ENCODE assay signal across 18 cellular contexts in the genomic region with DNA sequence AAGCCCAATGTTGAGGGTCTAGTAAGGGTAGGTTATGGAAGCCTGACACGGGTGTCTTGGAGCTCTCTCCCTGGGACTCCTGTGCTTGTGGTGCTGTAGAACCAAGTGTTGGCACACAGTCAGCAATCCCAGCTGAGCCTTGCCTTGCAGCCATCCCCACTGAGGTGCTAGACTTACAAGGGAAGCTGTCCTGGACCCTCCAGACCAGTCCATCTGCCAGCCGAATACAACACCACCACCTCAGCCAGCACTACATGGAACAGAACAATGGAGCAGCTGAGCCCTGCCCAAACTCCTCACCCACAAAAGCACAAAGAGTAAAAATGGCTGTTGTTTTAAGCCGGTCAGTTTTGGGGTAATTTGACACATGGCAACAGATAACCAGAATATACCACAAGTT.
A peak's percentile ranks its signal among the peaks of the same experiment; 100 is the strongest.
DNase-seq lines count a peak whose midpoint lies in the region; ATAC-seq, FAIRE-seq and TF ChIP-seq lines count a peak whose summit lies in the region.
"Had no signal": no experiment of that assay in that cellular context is flagged by ENCODE, and none has a peak within 500 bp of the region (broad histone marks: within the 10 kb centered on the region; RNA-seq: fewer than 3 reads in every experiment).

No MANE protein-coding gene starts in this region.

- H3K27me3 ChIP-seq in RWPE2 (ENCODE audit: insufficient read depth, poor library complexity, severe bottlenecking) (no peaks in the 10 kb centered on the region), trophoblast cell (ENCODE audit: insufficient read depth, low read length) (no peaks in the 10 kb centered on the region), small intestine (ENCODE audit: control insufficient read depth in 2 of 2, insufficient read depth in 2 of 2, low read length in 2 of 2) (no peaks in the 10 kb centered on the region)
- H3K27me3 ChIP-seq: BE2C, sigmoid colon, uterus had no signal

- peak overlapping the region; percentile 51 for H4K12ac ChIP-seq in trophoblast cell (ENCODE audit: low read depth, low read length)

- DNase-seq in RWPE2 (ENCODE audit: low spot score) = no peak
- peak; percentile 4 for DNase-seq in fibroblast of the aortic adventitia (ENCODE audit: low read depth)
- no peak for DNase-seq in trophoblast cell
- DNase-seq in small intestine = no peak
- no peak for DNase-seq in NCI-H187 treated with DMSO at 0.1 percent for 48 hours (lab: John Stamatoyannopoulos, UW)
- DNase-seq in stimulated activated CD4-positive, alpha-beta T cell treated with anti-CD3 and anti-CD28 coated beads, Interleukin-2, amount 100 ng/mL, for 48 hours = no peak
- DNase-seq: activated CD4-positive, alpha-beta memory T cell treated with anti-CD3 and anti-CD28 coated beads for 36 hours; BE2C; DMS79; left ventricle myocardium inferior; NCI-H1694; sigmoid colon; stimulated activated naive CD4-positive, alpha-beta T cell treated with Interleukin-2 at 50 U/mL for 16 hours; uterus had no signal

- H2BK12ac ChIP-seq in trophoblast cell (ENCODE audit: low read length) = peak overlapping the region; percentile 96

- peak overlapping the region; percentile 49 for H3K4me2 ChIP-seq in trophoblast cell (ENCODE audit: low read length)

- no peak for TF ChIP-seq CTCF in RWPE2 (IDR thresholded peaks at IDR 0.05; ENCODE audit: poor library complexity, severe bottlenecking)
- no peak for TF ChIP-seq CTCF in fibroblast of the aortic adventitia (IDR thresholded peaks at IDR 0.05; ENCODE audit: insufficient read depth, low read length)

- H2BK5ac ChIP-seq in trophoblast cell (ENCODE audit: low read depth, low read length, poor library complexity) = peak overlapping the region; percentile 94

- ATAC-seq in RWPE2 (ENCODE audit: low read depth) = no peak
- ATAC-seq in GM21723 (IDR thresholded peaks at IDR 0.05; ENCODE audit: unreplicated experiment) = no peak
- ATAC-seq: K562 had no signal

- WGBS in trophoblast cell (ENCODE audit: extremely low coverage, insufficient coverage, insufficient read length) = no CpG with 5 or more reads among the region's 3 CpGs
- 60 to 79% (median 75%) methylated on average over 3 of the region's 3 CpGs for WGBS in small intestine, 3 donors

- peak overlapping the region; percentile 87 for H3K4ac ChIP-seq in trophoblast cell (ENCODE audit: low read depth, low read length)

- FAIRE-seq in small intestine (lab: Jason Lieb, UNC) = no peak
- FAIRE-seq: K562 had no signal

- H3K9ac ChIP-seq in ES-I3 (ENCODE audit: low read depth, low read length) (peak overlapping the region; percentile 24), trophoblast cell (ENCODE audit: low read length) (no peak overlapping the region)

- peak overlapping the region; percentile 49 for H2AK5ac ChIP-seq in trophoblast cell (ENCODE audit: low read length)

- H2AFZ ChIP-seq in trophoblast cell (ENCODE audit: insufficient read depth, low read length, poor library complexity) = peak overlapping the region; percentile 80

- peaks cover 4% of the 10 kb centered on the region for H3K79me2 ChIP-seq in trophoblast cell (ENCODE audit: control insufficient read depth, insufficient read depth, low read length, poor library complexity)

- H3K9me3 ChIP-seq in ES-I3 (ENCODE audit: control insufficient read depth, insufficient read depth, low read length) = no peaks in the 10 kb centered on the region
- H3K9me3 ChIP-seq in RWPE2 (ENCODE audit: severe bottlenecking) = no peaks in the 10 kb centered on the region
- H3K9me3 ChIP-seq in trophoblast cell (ENCODE audit: insufficient read depth, low read depth, low read length) = no peaks in the 10 kb centered on the region
- no peaks in the 10 kb centered on the region for H3K9me3 ChIP-seq in small intestine (ENCODE audit: control insufficient read depth, low read depth)
- H3K9me3 ChIP-seq: BE2C, left ventricle myocardium inferior, neutrophil, sigmoid colon, uterus had no signal

- peak overlapping the region; percentile 97 for H3K14ac ChIP-seq in trophoblast cell (ENCODE audit: low read length)

- H3K4me1 ChIP-seq in ES-I3 (ENCODE audit: insufficient read depth, low read length) = peaks cover 41% of the 10 kb centered on the region
- peaks cover 51% of the 10 kb centered on the region for H3K4me1 ChIP-seq in RWPE2 (ENCODE audit: insufficient read depth, poor library complexity, severe bottlenecking)
- peaks cover 24 to 38% of the 10 kb centered on the region in 2 experiments for H3K4me1 ChIP-seq in trophoblast cell (ENCODE audit: control insufficient read depth in 1 of 2, insufficient read depth in 2 of 2, low read length in 2 of 2)
- H3K4me1 ChIP-seq in small intestine (ENCODE audit: control insufficient read depth in 2 of 2, insufficient read depth in 1 of 2, low read depth in 1 of 2, low read length in 1 of 2) = peaks cover 0 to 4% of the 10 kb centered on the region in 2 donors
- H3K4me1 ChIP-seq: BE2C had no signal

- no peak overlapping the region for H3K23ac ChIP-seq in trophoblast cell (ENCODE audit: low read length)

- H3K4me3 ChIP-seq in RWPE2 (ENCODE audit: severe bottlenecking) (no peak overlapping the region), fibroblast of the aortic adventitia (ENCODE audit: low read depth, low read length) (no peak overlapping the region), trophoblast cell (ENCODE audit: low read depth, low read length) (no peak overlapping the region), small intestine (ENCODE audit: low read depth in 1 of 2, low read length in 2 of 2) (no peak overlapping the region)
- H3K4me3 ChIP-seq: K562, uterus had no signal

- H3K36me3 ChIP-seq in ES-I3 (ENCODE audit: insufficient read depth, low read length) = no peaks in the 10 kb centered on the region
- H3K36me3 ChIP-seq in RWPE2 (ENCODE audit: low read depth) = no peaks in the 10 kb centered on the region
- H3K36me3 ChIP-seq in trophoblast cell (ENCODE audit: control insufficient read depth in 1 of 2, insufficient read depth in 2 of 2, low read length in 2 of 2) = no peaks in the 10 kb centered on the region
- no peaks in the 10 kb centered on the region for H3K36me3 ChIP-seq in small intestine (ENCODE audit: control insufficient read depth in 2 of 2, insufficient read depth in 2 of 2, low read length in 2 of 2)
- H3K36me3 ChIP-seq: BE2C, left ventricle myocardium inferior, neutrophil, sigmoid colon, uterus had no signal

- peak overlapping the region; percentile 91 for H4K91ac ChIP-seq in trophoblast cell (ENCODE audit: low read depth, low read length)

- H2BK120ac ChIP-seq in trophoblast cell (ENCODE audit: insufficient read depth, low read length, poor library complexity) = peak overlapping the region; percentile 93

- peaks cover 36% of the 10 kb centered on the region for H3K79me1 ChIP-seq in trophoblast cell (ENCODE audit: low read length)

- H3K27ac ChIP-seq in RWPE2 (ENCODE audit: poor library complexity, severe bottlenecking) = peak overlapping the region; percentile 99
- H3K27ac ChIP-seq in trophoblast cell (ENCODE audit: low read depth, low read length) = peak overlapping the region; percentile 96
- no peak overlapping the region for H3K27ac ChIP-seq in small intestine (ENCODE audit: low read depth in 1 of 2, low read length in 1 of 2)
- H3K27ac ChIP-seq: neutrophil had no signal

- peak overlapping the region; percentile 81 for H4K8ac ChIP-seq in trophoblast cell (ENCODE audit: low read depth, low read length)

- peak overlapping the region; percentile 94 for H3K18ac ChIP-seq in trophoblast cell (ENCODE audit: low read length)

Comparison
In these comparisons a context has a peak if more than half of its experiments do, and no peak if none do; other contexts are left out.
1. H3K27ac ChIP-seq: peak in RWPE2 (single experiment) and trophoblast cell (single experiment); none in small intestine (0 of 2).